1 cellular context compared by ENCODE assay signal in the genomic region with DNA sequence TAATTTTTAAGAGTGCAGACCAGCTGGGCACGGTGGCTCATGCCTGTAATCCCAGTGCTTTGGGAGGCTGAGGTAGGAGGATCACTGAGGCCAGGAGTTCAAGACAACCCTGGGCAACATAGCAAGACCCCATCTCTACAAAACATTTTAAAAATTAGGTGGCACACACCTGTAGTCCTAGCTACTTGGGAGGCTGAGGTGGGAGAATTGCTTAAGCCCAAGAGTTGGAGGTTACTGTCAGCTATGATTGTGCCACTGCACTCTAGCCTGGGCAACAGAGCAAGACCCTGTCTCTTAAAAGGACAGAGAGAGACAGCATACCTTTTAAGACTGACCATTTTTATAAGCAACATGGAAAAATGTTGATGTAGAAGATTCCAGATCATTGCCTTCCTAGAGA. TPM values are rescaled to one million over a fixed set of nuclear protein-coding genes. Genes with fewer than 3 reads are reported as not detected.
"Had no signal": no experiment of that assay in that cellular context is flagged by ENCODE, and none has a peak within 500 bp of the region (broad histone marks: within the 10 kb centered on the region; RNA-seq: fewer than 3 reads in every experiment).

No MANE protein-coding gene starts in this region.

RNA-seq across cellular contexts. Expression of a gene that starts 58.4 kb away (rescaled TPM):
- total RNA-seq: left lobe of liver had no signal
